In the genomic region with DNA sequence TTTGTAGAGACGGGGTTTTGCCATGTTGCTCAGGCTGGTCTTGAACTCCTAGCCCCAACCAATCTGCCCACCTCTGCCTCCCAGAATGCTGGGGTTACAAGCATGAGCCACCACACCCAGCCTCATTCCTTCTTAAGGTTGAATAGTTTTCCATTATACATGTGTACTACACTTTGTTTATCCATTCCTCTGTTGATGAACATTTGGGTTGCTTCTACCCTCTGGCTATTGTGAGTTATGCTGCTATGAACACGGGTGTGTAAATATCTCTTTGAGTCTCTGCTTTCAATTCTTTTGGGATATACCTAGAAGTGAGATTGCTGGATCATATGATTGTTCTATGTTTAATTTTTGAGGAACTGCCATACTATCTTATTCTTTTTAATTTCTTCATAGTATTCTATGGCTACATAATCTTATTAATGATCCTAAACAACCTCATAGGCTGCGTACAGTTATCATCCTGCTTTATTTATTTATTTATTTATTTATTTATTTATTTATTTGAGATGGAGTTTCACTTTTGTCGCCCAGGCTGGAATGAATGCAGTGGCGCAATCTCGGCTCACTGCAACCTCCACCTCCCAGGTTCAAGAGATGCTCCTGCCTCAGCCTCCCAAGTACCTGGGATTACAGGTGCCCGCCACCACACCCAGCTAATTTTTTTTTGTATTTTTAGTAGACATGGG, we compare ENCODE assay signal across 15 cellular contexts. TPM values are rescaled to one million over a fixed set of nuclear protein-coding genes. Genes with fewer than 3 reads are reported as not detected.
DNase-seq lines count a peak whose midpoint lies in the region; ATAC-seq and TF ChIP-seq lines count a peak whose summit lies in the region.
"Had no signal": no experiment of that assay in that cellular context is flagged by ENCODE, and none has a peak within 500 bp of the region (broad histone marks: within the 10 kb centered on the region; RNA-seq: fewer than 3 reads in every experiment).

No MANE protein-coding gene starts in this region.

- WGBS in tibial nerve, 2 donors = 91 to 92% methylated on average over 7 of the region's 7 CpGs

- H3K27me3 Mint-ChIP-seq in activated naive CD8-positive, alpha-beta T cell treated with anti-CD3 and anti-CD28 coated beads, Interleukin-2, amount 10 ng/mL, durations not matched to agents 7 days and 5 days = no peaks in the 10 kb centered on the region
- H3K27me3 Mint-ChIP-seq in activated naive CD8-positive, alpha-beta T cell treated with anti-CD3 and anti-CD28 coated beads, Interleukin-2, amount 50 U/mL, for 24 hours = no peaks in the 10 kb centered on the region
- H3K27me3 Mint-ChIP-seq in chondrocyte (ENCODE audit: low read depth) = no peaks in the 10 kb centered on the region

- H3K27ac Mint-ChIP-seq in activated naive CD8-positive, alpha-beta T cell treated with anti-CD3 and anti-CD28 coated beads, Interleukin-2, amount 10 ng/mL, durations not matched to agents 7 days and 5 days = peak overlapping the region; percentile 1
- H3K27ac Mint-ChIP-seq in activated naive CD8-positive, alpha-beta T cell treated with anti-CD3 and anti-CD28 coated beads, Interleukin-2, amount 50 U/mL, for 24 hours = no peak overlapping the region
- peak overlapping the region; percentile 51 for H3K27ac Mint-ChIP-seq in chondrocyte (ENCODE audit: unreplicated experiment)

- H3K4me3 Mint-ChIP-seq in activated naive CD8-positive, alpha-beta T cell treated with anti-CD3 and anti-CD28 coated beads, Interleukin-2, amount 10 ng/mL, durations not matched to agents 7 days and 5 days = no peak overlapping the region
- no peak overlapping the region for H3K4me3 Mint-ChIP-seq in activated naive CD8-positive, alpha-beta T cell treated with anti-CD3 and anti-CD28 coated beads, Interleukin-2, amount 50 U/mL, for 24 hours
- no peak overlapping the region for H3K4me3 Mint-ChIP-seq in chondrocyte (ENCODE audit: unreplicated experiment)

- TF ChIP-seq POLR2A in tibial nerve (IDR thresholded peaks at IDR 0.05) = no peak

- H3K27me3 ChIP-seq in neural cell (ENCODE audit: insufficient read depth, low read depth, low read length) (no peaks in the 10 kb centered on the region), tibial nerve (no peaks in the 10 kb centered on the region)

- H4K20me1 ChIP-seq in neural cell (ENCODE audit: insufficient read depth) = no peaks in the 10 kb centered on the region

- H3K36me3 ChIP-seq in neural cell (ENCODE audit: insufficient read depth, low read length) (peaks cover 10% of the 10 kb centered on the region), tibial nerve (peaks cover 0 to 36% (median 0%) of the 10 kb centered on the region in 3 donors)

- no peaks in the 10 kb centered on the region for H3K9me3 ChIP-seq in neural cell (ENCODE audit: low read length)
- no peaks in the 10 kb centered on the region for H3K9me3 ChIP-seq in tibial nerve

- H3F3A ChIP-seq in neural cell (ENCODE audit: insufficient read depth, low read length, poor library complexity, severe bottlenecking) = no peaks in the 10 kb centered on the region

- DNase-seq in activated naive CD8-positive, alpha-beta T cell treated with anti-CD3 and anti-CD28 coated beads, Interleukin-2, amount 10 ng/mL, durations not matched to agents 7 days and 5 days = no peak
- DNase-seq in activated naive CD8-positive, alpha-beta T cell treated with anti-CD3 and anti-CD28 coated beads, Interleukin-2, amount 50 U/mL, for 24 hours = no peak
- no peak for DNase-seq in chondrocyte (ENCODE audit: low spot score)
- DNase-seq in tibial nerve (ENCODE audit: low spot score in 2 of 2) = no peak
- no peak for DNase-seq in Ammon's horn (ENCODE audit: low spot score)
- DNase-seq in SW 1271 (lab: John Stamatoyannopoulos, UW) = no peak
- DNase-seq: DMS53, H7, IMR-90, Kasumi-1, NCI-H1930, NCI-H2171, NCI-H524 had no signal

- no peak for TF ChIP-seq EP300 in neural cell (conservative IDR thresholded peaks at IDR 0.05; ENCODE audit: poor library complexity, severe bottlenecking)
- no peak for TF ChIP-seq EP300 in tibial nerve (IDR thresholded peaks at IDR 0.05)

- no peaks in the 10 kb centered on the region for H3K9me3 Mint-ChIP-seq in activated naive CD8-positive, alpha-beta T cell treated with anti-CD3 and anti-CD28 coated beads, Interleukin-2, amount 10 ng/mL, durations not matched to agents 7 days and 5 days
- H3K9me3 Mint-ChIP-seq in activated naive CD8-positive, alpha-beta T cell treated with anti-CD3 and anti-CD28 coated beads, Interleukin-2, amount 50 U/mL, for 24 hours = no peaks in the 10 kb centered on the region
- H3K9me3 Mint-ChIP-seq in chondrocyte (ENCODE audit: low read depth) = no peaks in the 10 kb centered on the region

- H3K79me2 ChIP-seq in neural cell (replicated peaks; ENCODE audit: insufficient read depth, low read length) = peaks cover 16% of the 10 kb centered on the region

- H3K4me1 Mint-ChIP-seq in activated naive CD8-positive, alpha-beta T cell treated with anti-CD3 and anti-CD28 coated beads, Interleukin-2, amount 10 ng/mL, durations not matched to agents 7 days and 5 days = peaks cover 24% of the 10 kb centered on the region
- H3K4me1 Mint-ChIP-seq in activated naive CD8-positive, alpha-beta T cell treated with anti-CD3 and anti-CD28 coated beads, Interleukin-2, amount 50 U/mL, for 24 hours = peaks cover 5% of the 10 kb centered on the region
- H3K4me1 Mint-ChIP-seq in chondrocyte (ENCODE audit: low read depth) = peaks cover 38% of the 10 kb centered on the region

- H3K4me3 ChIP-seq in neural cell (ENCODE audit: low read length) (no peak overlapping the region), tibial nerve (no peak overlapping the region)

- H3K4me1 ChIP-seq in tibial nerve = peaks cover 0 to 53% (median 22%) of the 10 kb centered on the region in 4 donors

- H3K27ac ChIP-seq in neural cell (ENCODE audit: low read length) (peak overlapping the region; percentile 77), tibial nerve (peak overlapping the region in 1 of 4 donors; percentile 18)

- H3K36me3 Mint-ChIP-seq in activated naive CD8-positive, alpha-beta T cell treated with anti-CD3 and anti-CD28 coated beads, Interleukin-2, amount 10 ng/mL, durations not matched to agents 7 days and 5 days = no peaks in the 10 kb centered on the region
- no peaks in the 10 kb centered on the region for H3K36me3 Mint-ChIP-seq in activated naive CD8-positive, alpha-beta T cell treated with anti-CD3 and anti-CD28 coated beads, Interleukin-2, amount 50 U/mL, for 24 hours (ENCODE audit: low read depth)
- peaks cover 22% of the 10 kb centered on the region for H3K36me3 Mint-ChIP-seq in chondrocyte (ENCODE audit: low read depth)

- TF ChIP-seq CTCF in chondrocyte (IDR thresholded peaks at IDR 0.05) (no peak), neural cell (IDR thresholded peaks at IDR 0.05; ENCODE audit: poor library complexity, severe bottlenecking) (no peak), tibial nerve (IDR thresholded peaks at IDR 0.05) (no peak)

- no peak overlapping the region for H3K9ac ChIP-seq in neural cell (ENCODE audit: low read length)

- H3K4me2 ChIP-seq in neural cell (ENCODE audit: low read length) = no peak overlapping the region

- H3K9me2 ChIP-seq in neural cell (ENCODE audit: insufficient read depth, low read length) = no peaks in the 10 kb centered on the region

- POLR2A ChIA-PET in activated naive CD8-positive, alpha-beta T cell treated with anti-CD3 and anti-CD28 coated beads, Interleukin-2, amount 10 ng/mL, durations not matched to agents 7 days and 5 days (lab: Charles Lee) = interaction anchor here (1.3 to 2.3 kb wide), 3 partner anchors 9 to 53 kb away, joined by 3 to 13 read pairs (median 5); partner anchors contain the start of gene DSN1

- ATAC-seq in activated naive CD8-positive, alpha-beta T cell treated with anti-CD3 and anti-CD28 coated beads, Interleukin-2, amount 10 ng/mL, durations not matched to agents 7 days and 5 days (ENCODE audit: low read depth) = no peak
- no peak for ATAC-seq in activated naive CD8-positive, alpha-beta T cell treated with anti-CD3 and anti-CD28 coated beads, Interleukin-2, amount 50 U/mL, for 24 hours

- TF ChIP-seq RAD21 in neural cell (conservative IDR thresholded peaks at IDR 0.05) = no peak

- no peak overlapping the region for H2AFZ ChIP-seq in neural cell (ENCODE audit: low read depth, low read length)

TF ChIP-seq in neural cell, 6 proteins besides CTCF, POLR2A, EP300 and RAD21:
- no peak for TF ChIP-seq SMC3 (conservative IDR thresholded peaks at IDR 0.05; ENCODE audit: poor library complexity)
- TF ChIP-seq EZH2 (IDR thresholded peaks at IDR 0.05; ENCODE audit: borderline replicate concordance, insufficient read depth, low read length, poor library complexity, severe bottlenecking) = no peak
- TF ChIP-seq MXI1 (conservative IDR thresholded peaks at IDR 0.05; ENCODE audit: poor library complexity, severe bottlenecking) = no peak

RNA-seq across cellular contexts. Expression of gene TLDC2, which starts 49.2 kb away (rescaled TPM):
- total RNA-seq in activated naive CD8-positive, alpha-beta T cell treated with anti-CD3 and anti-CD28 coated beads, Interleukin-2, amount 10 ng/mL, durations not matched to agents 7 days and 5 days = not detected
- total RNA-seq in chondrocyte (not detected in 3 replicates), tibial nerve (not detected)
- not detected in 2 replicates for polyA plus RNA-seq in neural cell
- polyA minus RNA-seq in neural cell = not detected in 2 replicates
- total RNA-seq: A673 had no signal

RNA-seq across cellular contexts. Expression of gene DSN1, which starts 53.1 kb away (rescaled TPM):
- 10 to 100 TPM; 32.2 to 32.4 TPM for total RNA-seq in activated naive CD8-positive, alpha-beta T cell treated with anti-CD3 and anti-CD28 coated beads, Interleukin-2, amount 10 ng/mL, durations not matched to agents 7 days and 5 days
- total RNA-seq in chondrocyte = 7.4 to 14.9 TPM (median 8.3 TPM) in 3 replicates
- polyA plus RNA-seq in neural cell = 8.1 and 12.5 TPM in 2 replicates
- polyA minus RNA-seq in neural cell = 3.4 and 4.5 TPM in 2 replicates
- total RNA-seq in tibial nerve = 10 to 100 TPM in 2 of 4 donors, 1 to 10 TPM in 2; 5.4 to 14.9 (median 8.6) TPM
